ENCODE assay signal across 28 cellular contexts in genomic region chr18:3814840-3815239, GRCh38.
A peak's percentile ranks its signal among the peaks of the same experiment; 100 is the strongest.
DNase-seq lines count a peak whose midpoint lies in the region; ATAC-seq, FAIRE-seq and TF ChIP-seq lines count a peak whose summit lies in the region.
"Had no signal": no experiment of that assay in that cellular context is flagged by ENCODE, and none has a peak within 500 bp of the region (broad histone marks: within the 10 kb centered on the region; RNA-seq: fewer than 3 reads in every experiment).

No MANE protein-coding gene starts in this region.

- no peaks in the 10 kb centered on the region for H4K20me1 ChIP-seq in astrocyte (ENCODE audit: insufficient read depth, low read length)

- no peak overlapping the region for H3K4me3 ChIP-seq in astrocyte (ENCODE audit: insufficient read depth, low read depth, low read length)
- H3K4me3 ChIP-seq in fibroblast of pulmonary artery (replicated peaks; ENCODE audit: low read depth, low read length): no peak overlapping the region
- H3K4me3 ChIP-seq in effector memory CD4-positive, alpha-beta T cell (ENCODE audit: insufficient read depth, low read depth, low read length, poor library complexity, severe bottlenecking): no peak overlapping the region
- H3K4me3 ChIP-seq: ascending aorta, esophagus muscularis mucosa, heart right ventricle, PC-9 had no signal

- H3K9me3 ChIP-seq in astrocyte (ENCODE audit: insufficient read depth, low read depth, low read length): no peaks in the 10 kb centered on the region
- H3K9me3 ChIP-seq in effector memory CD4-positive, alpha-beta T cell (ENCODE audit: control insufficient read depth, low read length): no peaks in the 10 kb centered on the region
- H3K9me3 ChIP-seq: ascending aorta, esophagus muscularis mucosa, heart right ventricle had no signal

- H3K4me1 Mint-ChIP-seq in astrocyte (ENCODE audit: low read depth, unreplicated experiment): peaks cover 17% of the 10 kb centered on the region
- H3K4me1 Mint-ChIP-seq: activated B cell treated with CpG ODN at 0.5 μM for 24 hours; activated naive CD4-positive, alpha-beta T cell treated with anti-CD3 and anti-CD28 coated beads, Interleukin-2, amount 50 U/mL, for 24 hours; activated T-helper 17 cell treated with anti-CD3 and anti-CD28 coated beads, Interleukin-2, amount 50 U/mL, for 72 hours; naive B cell had no signal

- no peak for TF ChIP-seq CTCF in astrocyte (IDR thresholded peaks at IDR 0.05; ENCODE audit: insufficient read depth, low read depth, low read length)
- TF ChIP-seq CTCF in fibroblast of pulmonary artery (IDR thresholded peaks at IDR 0.05; ENCODE audit: low read length, missing control alignments): no peak

- ATAC-seq in HG03565 (IDR thresholded peaks at IDR 0.05; ENCODE audit: unreplicated experiment) (no peak), GM18858 (IDR thresholded peaks at IDR 0.05; ENCODE audit: unreplicated experiment) (no peak)
- ATAC-seq: activated T-helper 17 cell treated with anti-CD3 and anti-CD28 coated beads, Interleukin-2, amount 50 U/mL, for 72 hours; effector memory CD8-positive, alpha-beta T cell; heart right ventricle; HepG2; left lobe of liver had no signal

- no peak overlapping the region for H3K27ac Mint-ChIP-seq in astrocyte (ENCODE audit: unreplicated experiment)
- H3K27ac Mint-ChIP-seq: activated B cell treated with CpG ODN at 0.5 μM for 24 hours; activated naive CD4-positive, alpha-beta T cell treated with anti-CD3 and anti-CD28 coated beads, Interleukin-2, amount 50 U/mL, for 24 hours; activated T-helper 17 cell treated with anti-CD3 and anti-CD28 coated beads, Interleukin-2, amount 50 U/mL, for 72 hours; effector memory CD8-positive, alpha-beta T cell; naive B cell had no signal

- DNase-seq in HCEC 1CT: peak; percentile 86
- peak; percentile 54 for DNase-seq in astrocyte (ENCODE audit: low read depth)
- peak; percentile 37 for DNase-seq in fibroblast of pulmonary artery (ENCODE audit: low read depth)
- DNase-seq in C1 segment of cervical spinal cord (lab: John Stamatoyannopoulos, UW): no peak
- no peak for DNase-seq in effector memory CD4-positive, alpha-beta T cell
- DNase-seq: ACHN; activated B cell treated with CpG ODN at 0.5 μM for 24 hours; activated CD4-positive, alpha-beta T cell treated with anti-CD3 and anti-CD28 coated beads, Interleukin-2, amount 50 U/mL, for 4 hours; effector memory CD8-positive, alpha-beta T cell; heart right ventricle; naive B cell; NCI-H1048; NCI-H2029 treated with DMSO at 0.1 percent for 48 hours; occipital lobe; PC-9; SHP77 treated with DMSO at 0.1 percent for 48 hours; stimulated activated CD8-positive, alpha-beta memory T cell treated with anti-CD3 and anti-CD28 coated beads, Interleukin-4, amount 100 ng/mL, for 48 hours had no signal

- no peaks in the 10 kb centered on the region for H3K36me3 Mint-ChIP-seq in astrocyte (ENCODE audit: low read depth, unreplicated experiment)
- H3K36me3 Mint-ChIP-seq: activated naive CD4-positive, alpha-beta T cell treated with anti-CD3 and anti-CD28 coated beads, Interleukin-2, amount 50 U/mL, for 24 hours; naive B cell had no signal

- H3K9me3 Mint-ChIP-seq in astrocyte (ENCODE audit: unreplicated experiment): no peaks in the 10 kb centered on the region
- H3K9me3 Mint-ChIP-seq: activated B cell treated with CpG ODN at 0.5 μM for 24 hours; activated naive CD4-positive, alpha-beta T cell treated with anti-CD3 and anti-CD28 coated beads, Interleukin-2, amount 50 U/mL, for 24 hours; activated T-helper 17 cell treated with anti-CD3 and anti-CD28 coated beads, Interleukin-2, amount 50 U/mL, for 72 hours; effector memory CD8-positive, alpha-beta T cell; naive B cell had no signal

- no peak overlapping the region for H3K9ac ChIP-seq in astrocyte (ENCODE audit: low read length)

- no peak overlapping the region for H2AFZ ChIP-seq in astrocyte (ENCODE audit: low read depth, low read length)
- H2AFZ ChIP-seq: PC-9 had no signal

- no peaks in the 10 kb centered on the region for H3K27me3 Mint-ChIP-seq in astrocyte (ENCODE audit: low read depth, unreplicated experiment)

- H3K27ac ChIP-seq in astrocyte (ENCODE audit: low read depth, low read length): peak overlapping the region; percentile 32
- H3K27ac ChIP-seq in effector memory CD4-positive, alpha-beta T cell (ENCODE audit: insufficient read depth, low read length, poor library complexity, severe bottlenecking): no peak overlapping the region
- H3K27ac ChIP-seq: ascending aorta, C4-2B, esophagus muscularis mucosa, heart right ventricle, PC-9 had no signal

- H3K36me3 ChIP-seq in astrocyte (ENCODE audit: insufficient read depth, low read length): no peaks in the 10 kb centered on the region
- H3K36me3 ChIP-seq in effector memory CD4-positive, alpha-beta T cell (ENCODE audit: control insufficient read depth, insufficient read depth, low read length): no peaks in the 10 kb centered on the region
- H3K36me3 ChIP-seq: ascending aorta, esophagus muscularis mucosa, heart right ventricle had no signal

- H3K4me1 ChIP-seq in astrocyte (ENCODE audit: insufficient read depth, low read length): peaks cover 18% of the 10 kb centered on the region
- H3K4me1 ChIP-seq in effector memory CD4-positive, alpha-beta T cell (ENCODE audit: control insufficient read depth, insufficient read depth, low read length, poor library complexity, severe bottlenecking): no peaks in the 10 kb centered on the region
- H3K4me1 ChIP-seq: ascending aorta had no signal

- H3K4me2 ChIP-seq in astrocyte (ENCODE audit: low read length): no peak overlapping the region
- H3K4me2 ChIP-seq: PC-9 had no signal

- H3K4me3 Mint-ChIP-seq in astrocyte (ENCODE audit: unreplicated experiment): no peak overlapping the region
- H3K4me3 Mint-ChIP-seq: activated B cell treated with CpG ODN at 0.5 μM for 24 hours; activated naive CD4-positive, alpha-beta T cell treated with anti-CD3 and anti-CD28 coated beads, Interleukin-2, amount 50 U/mL, for 24 hours; activated T-helper 17 cell treated with anti-CD3 and anti-CD28 coated beads, Interleukin-2, amount 50 U/mL, for 72 hours; effector memory CD8-positive, alpha-beta T cell; naive B cell had no signal

- no peaks in the 10 kb centered on the region for H3K27me3 ChIP-seq in astrocyte (ENCODE audit: insufficient read depth, low read length)
- H3K27me3 ChIP-seq in effector memory CD4-positive, alpha-beta T cell (replicated peaks; ENCODE audit: control insufficient read depth, insufficient read depth, low read length, poor library complexity, severe bottlenecking): no peaks in the 10 kb centered on the region
- H3K27me3 ChIP-seq: ascending aorta, esophagus muscularis mucosa, heart right ventricle had no signal

- no peaks in the 10 kb centered on the region for H3K79me2 ChIP-seq in astrocyte (ENCODE audit: insufficient read depth, low read length)

- peak; percentile 32 for FAIRE-seq in A204.1 (lab: Jason Lieb, UNC)
- peak; percentile 29 for FAIRE-seq in astrocyte (lab: Jason Lieb, UNC)
- FAIRE-seq: GM12892, HepG2 had no signal

Comparison
In these comparisons a context has a peak if more than half of its experiments do, and no peak if none do; other contexts are left out.
1. DNase-seq: peak in HCEC 1CT (single experiment), astrocyte (single experiment) and fibroblast of pulmonary artery (single experiment); none in C1 segment of cervical spinal cord (0 of 14) and effector memory CD4-positive, alpha-beta T cell (0 of 3).